In the genomic region with DNA sequence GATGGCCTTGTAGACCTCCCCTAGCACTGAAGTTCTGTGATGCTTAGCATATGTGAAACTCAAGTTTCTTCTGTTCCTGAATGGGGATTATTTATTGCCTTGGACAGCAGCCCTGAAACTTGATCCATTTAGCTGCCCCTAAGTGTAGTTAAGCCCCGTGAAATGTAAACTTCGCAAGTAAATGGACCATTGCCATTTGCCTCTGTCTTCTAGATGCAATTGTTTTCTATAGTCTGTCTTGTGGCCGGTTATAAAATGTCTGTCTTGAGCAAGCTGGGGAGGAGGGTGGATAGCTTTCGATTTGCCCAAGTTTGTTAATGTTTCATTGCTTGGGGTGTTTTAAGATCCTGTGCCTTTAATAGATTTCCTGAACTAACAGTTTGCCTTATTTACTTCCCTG, we compare ENCODE assay signal across 1 cellular context.
A peak's percentile ranks its signal among the peaks of the same experiment; 100 is the strongest.
TF ChIP-seq lines count a peak whose summit lies in the region.

No MANE protein-coding gene starts in this region.

TF ChIP-seq in SK-N-SH, 30 proteins besides CTCF, POLR2A, EP300 and RAD21 (continued from another document):
- TF ChIP-seq TCF12 (IDR thresholded peaks at IDR 0.05) (peak; percentile 45), SIN3A (IDR thresholded peaks at IDR 0.05; ENCODE audit: borderline replicate concordance, low read depth, low read length) (peak; percentile 29; the same call in 1 of the 2 replicates), NFIC (IDR thresholded peaks at IDR 0.05; ENCODE audit: borderline replicate concordance) (peak; percentile 64)
- TF ChIP-seq, protein P1, sequence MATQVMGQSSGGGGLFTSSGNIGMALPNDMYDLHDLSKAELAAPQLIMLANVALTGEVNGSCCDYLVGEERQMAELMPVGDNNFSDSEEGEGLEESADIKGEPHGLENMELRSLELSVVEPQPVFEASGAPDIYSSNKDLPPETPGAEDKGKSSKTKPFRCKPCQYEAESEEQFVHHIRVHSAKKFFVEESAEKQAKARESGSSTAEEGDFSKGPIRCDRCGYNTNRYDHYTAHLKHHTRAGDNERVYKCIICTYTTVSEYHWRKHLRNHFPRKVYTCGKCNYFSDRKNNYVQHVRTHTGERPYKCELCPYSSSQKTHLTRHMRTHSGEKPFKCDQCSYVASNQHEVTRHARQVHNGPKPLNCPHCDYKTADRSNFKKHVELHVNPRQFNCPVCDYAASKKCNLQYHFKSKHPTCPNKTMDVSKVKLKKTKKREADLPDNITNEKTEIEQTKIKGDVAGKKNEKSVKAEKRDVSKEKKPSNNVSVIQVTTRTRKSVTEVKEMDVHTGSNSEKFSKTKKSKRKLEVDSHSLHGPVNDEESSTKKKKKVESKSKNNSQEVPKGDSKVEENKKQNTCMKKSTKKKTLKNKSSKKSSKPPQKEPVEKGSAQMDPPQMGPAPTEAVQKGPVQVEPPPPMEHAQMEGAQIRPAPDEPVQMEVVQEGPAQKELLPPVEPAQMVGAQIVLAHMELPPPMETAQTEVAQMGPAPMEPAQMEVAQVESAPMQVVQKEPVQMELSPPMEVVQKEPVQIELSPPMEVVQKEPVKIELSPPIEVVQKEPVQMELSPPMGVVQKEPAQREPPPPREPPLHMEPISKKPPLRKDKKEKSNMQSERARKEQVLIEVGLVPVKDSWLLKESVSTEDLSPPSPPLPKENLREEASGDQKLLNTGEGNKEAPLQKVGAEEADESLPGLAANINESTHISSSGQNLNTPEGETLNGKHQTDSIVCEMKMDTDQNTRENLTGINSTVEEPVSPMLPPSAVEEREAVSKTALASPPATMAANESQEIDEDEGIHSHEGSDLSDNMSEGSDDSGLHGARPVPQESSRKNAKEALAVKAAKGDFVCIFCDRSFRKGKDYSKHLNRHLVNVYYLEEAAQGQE (IDR thresholded peaks at IDR 0.05; ENCODE audit: low read depth, low read length) = peak; percentile 62; the same call in 1 of the 2 replicates
TF ChIP-seq in SK-N-SH: peak in this region for 5.
